9 cellular contexts compared by ENCODE assay signal in genomic region chr19:46954502-46955004, GRCh38.
A peak's percentile ranks its signal among the peaks of the same experiment; 100 is the strongest.
DNase-seq lines count a peak whose midpoint lies in the region; ATAC-seq, FAIRE-seq and TF ChIP-seq lines count a peak whose summit lies in the region.
"Had no signal": no experiment of that assay in that cellular context is flagged by ENCODE, and none has a peak within 500 bp of the region (broad histone marks: within the 10 kb centered on the region; RNA-seq: fewer than 3 reads in every experiment).

No MANE protein-coding gene starts in this region.

- no peaks in the 10 kb centered on the region for H3K9me3 Mint-ChIP-seq in stimulated activated naive CD8-positive, alpha-beta T cell treated with anti-CD3 and anti-CD28 coated beads, Interleukin-15, Interleukin-2, amounts not matched to agents 100 ng/mL and 50 ng/mL, for 24 hours
- peaks cover 3% of the 10 kb centered on the region for H3K9me3 Mint-ChIP-seq in T-helper 2 cell treated with Interferon-gamma antibody and Interleukin-4, amounts not matched to agents 5 μg/mL and 100 μg/mL, for 36 hours

- H3K9me3 ChIP-seq in HepG2 (ENCODE audit: low read length) = no peaks in the 10 kb centered on the region
- H3K9me3 ChIP-seq in vagina = no peaks in the 10 kb centered on the region
- H3K9me3 ChIP-seq: ovary had no signal

- CTCF ChIA-PET in HepG2 (lab: Yijun Ruan, JAX; ENCODE audit: low intra/inter-chr PET ratio, low total read pairs) = no interaction called here

- H3K27me3 ChIP-seq in HepG2 (ENCODE audit: control insufficient read depth in 1 of 2, insufficient read depth in 2 of 2, low read length in 2 of 2) (no peaks in the 10 kb centered on the region), vagina (no peaks in the 10 kb centered on the region)
- H3K27me3 ChIP-seq: ovary had no signal

- H3K4me1 ChIP-seq in HepG2 (ENCODE audit: insufficient read depth, low read length) (peaks cover 96% of the 10 kb centered on the region), vagina (peaks cover 72% of the 10 kb centered on the region)

- intact Hi-C loops in HepG2 (cut with micrococcal nuclease; ENCODE audit: unreplicated experiment) = loop anchor here (1.0 to 5.0 kb wide), 2 partner anchors 30 to 97 kb away; no protein-coding TSS in a partner anchor
- intact Hi-C loops in vagina (cut with DNase I) = no loop called here

- no peaks in the 10 kb centered on the region for H4K20me1 ChIP-seq in HepG2 (ENCODE audit: insufficient read depth, low read length)

- H2AFZ ChIP-seq in HepG2 (ENCODE audit: low read length) = no peak overlapping the region

- H3K4me1 Mint-ChIP-seq in stimulated activated naive CD8-positive, alpha-beta T cell treated with anti-CD3 and anti-CD28 coated beads, Interleukin-15, Interleukin-2, amounts not matched to agents 100 ng/mL and 50 ng/mL, for 24 hours (ENCODE audit: low read depth) = peaks cover 73% of the 10 kb centered on the region
- H3K4me1 Mint-ChIP-seq in T-helper 2 cell treated with Interferon-gamma antibody and Interleukin-4, amounts not matched to agents 5 μg/mL and 100 μg/mL, for 36 hours (ENCODE audit: low read depth) = peaks cover 75% of the 10 kb centered on the region

- H3K27ac ChIP-seq in HepG2 (ENCODE audit: extremely low read length, insufficient read depth, low read length) = peak overlapping the region; percentile 99
- peak overlapping the region; percentile 25 for H3K27ac ChIP-seq in vagina
- H3K27ac ChIP-seq: ovary had no signal

- peak overlapping the region; percentile 86 for H3K4me3 Mint-ChIP-seq in stimulated activated naive CD8-positive, alpha-beta T cell treated with anti-CD3 and anti-CD28 coated beads, Interleukin-15, Interleukin-2, amounts not matched to agents 100 ng/mL and 50 ng/mL, for 24 hours
- H3K4me3 Mint-ChIP-seq in T-helper 2 cell treated with Interferon-gamma antibody and Interleukin-4, amounts not matched to agents 5 μg/mL and 100 μg/mL, for 36 hours = peak overlapping the region; percentile 89

- peaks cover 2 to 9% of the 10 kb centered on the region in 2 experiments; a peak in 1 of 5 replicates for H3K36me3 ChIP-seq in HepG2 (replicated peaks in 1 of 2; ENCODE audit: control insufficient read depth in 1 of 2, insufficient read depth in 2 of 2, low read length in 2 of 2)
- no peaks in the 10 kb centered on the region for H3K36me3 ChIP-seq in vagina
- H3K36me3 ChIP-seq: ovary had no signal

- in situ Hi-C loops in HepG2 (cut with HindIII; ENCODE audit: extremely low pct_ligation_motif_present, low pct_unique_long_range_greater_than_20kb) = no loop called here

- POLR2A ChIA-PET in HepG2 (lab: Yijun Ruan, JAX) = interaction anchor here (0.9 to 2.9 kb wide), 13 partner anchors 9 to 98 kb away, joined by 3 to 28 read pairs (median 6); no protein-coding TSS in a partner anchor

- H3K4me3 ChIP-seq in HepG2 (replicated peaks in 1 of 3; ENCODE audit: insufficient read depth in 1 of 3, low read depth in 2 of 3, low read length in 3 of 3) (peak overlapping the region; percentile 7 to 61 (median 25); a peak in 4 of 6 replicates), vagina (no peak overlapping the region)
- H3K4me3 ChIP-seq: ovary had no signal

- no TSS peak for BruUV-seq in HepG2 (replicated peaks; lab: Mats Ljungman, UMichigan)

- DNase-seq in stimulated activated naive CD8-positive, alpha-beta T cell treated with anti-CD3 and anti-CD28 coated beads, Interleukin-15, Interleukin-2, amounts not matched to agents 100 U/mL and 50 U/mL, for 24 hours = no peak
- no peak for DNase-seq in T-helper 2 cell treated with Interferon-gamma antibody and Interleukin-4, amounts not matched to agents 5 μg/mL and 100 μg/mL, for 36 hours (ENCODE audit: low spot score)
- peak; percentile 92 for DNase-seq in HepG2 (ENCODE audit: low spot score)
- no peak for DNase-seq in vagina (ENCODE audit: extremely low spot score in 2 of 2)
- no peak for DNase-seq in DMS153 (lab: John Stamatoyannopoulos, UW)
- no peak for DNase-seq in stimulated activated naive CD4-positive, alpha-beta T cell treated with Interleukin-2 at 50 U/mL for 16 hours (lab: John Stamatoyannopoulos, UW)
- DNase-seq in glomerular visceral epithelial cell (ENCODE audit: extremely low spot score) = no peak
- DNase-seq: ovary had no signal

- TF ChIP-seq CTCF in HepG2 (CRISPR knock-in tag; IDR thresholded peaks at IDR 0.05) (no peak), vagina (IDR thresholded peaks at IDR 0.05) (no peak)

- no peak for TF ChIP-seq RAD21 in HepG2 (CRISPR knock-in tag; IDR thresholded peaks at IDR 0.05)

- 0% methylated on average over 7 of the region's 7 CpGs for WGBS in HepG2 (ENCODE audit: low lambda C conversion rate)

- H3K27ac Mint-ChIP-seq in stimulated activated naive CD8-positive, alpha-beta T cell treated with anti-CD3 and anti-CD28 coated beads, Interleukin-15, Interleukin-2, amounts not matched to agents 100 ng/mL and 50 ng/mL, for 24 hours = peak overlapping the region; percentile 91
- peak overlapping the region; percentile 98 for H3K27ac Mint-ChIP-seq in T-helper 2 cell treated with Interferon-gamma antibody and Interleukin-4, amounts not matched to agents 5 μg/mL and 100 μg/mL, for 36 hours

- peak; percentile 68 to 80; a peak in 2 of 4 replicates for TF ChIP-seq EP300 in HepG2 (IDR thresholded peaks at IDR 0.05; ENCODE audit: low read depth in 2 of 2, low read length in 2 of 2)
- TF ChIP-seq EP300 in HepG2 (CRISPR knock-in tag; IDR thresholded peaks at IDR 0.05; ENCODE audit: borderline replicate concordance) = no peak

- no peak for ATAC-seq in stimulated activated naive CD8-positive, alpha-beta T cell treated with anti-CD3 and anti-CD28 coated beads, Interleukin-15, Interleukin-2, amounts not matched to agents 100 U/mL and 50 U/mL, for 24 hours
- peak; percentile 79 for ATAC-seq in HepG2

- TF ChIP-seq POLR2A in HepG2 (IDR thresholded peaks at IDR 0.05; ENCODE audit: insufficient read depth in 1 of 2, low read depth in 2 of 2, low read length in 2 of 2) = no peak; a peak in 1 of 4 replicates
- TF ChIP-seq POLR2A in vagina (IDR thresholded peaks at IDR 0.05) = no peak

- no peaks in the 10 kb centered on the region for H3K27me3 Mint-ChIP-seq in stimulated activated naive CD8-positive, alpha-beta T cell treated with anti-CD3 and anti-CD28 coated beads, Interleukin-15, Interleukin-2, amounts not matched to agents 100 ng/mL and 50 ng/mL, for 24 hours
- no peaks in the 10 kb centered on the region for H3K27me3 Mint-ChIP-seq in T-helper 2 cell treated with Interferon-gamma antibody and Interleukin-4, amounts not matched to agents 5 μg/mL and 100 μg/mL, for 36 hours (ENCODE audit: low read depth)

- peak; percentile 88 for FAIRE-seq in HepG2 (lab: Jason Lieb, UNC)

- H3K79me2 ChIP-seq in HepG2 (ENCODE audit: insufficient read depth, low read length) = peaks cover 50% of the 10 kb centered on the region

- H3K9ac ChIP-seq in HepG2 (ENCODE audit: insufficient read depth, low read depth, low read length) = peak overlapping the region; percentile 81

- peak overlapping the region; percentile 88 for H3K4me2 ChIP-seq in HepG2 (ENCODE audit: low read depth, low read length)

- no peaks in the 10 kb centered on the region for H3K36me3 Mint-ChIP-seq in stimulated activated naive CD8-positive, alpha-beta T cell treated with anti-CD3 and anti-CD28 coated beads, Interleukin-15, Interleukin-2, amounts not matched to agents 100 ng/mL and 50 ng/mL, for 24 hours (ENCODE audit: low read depth)
- H3K36me3 Mint-ChIP-seq in T-helper 2 cell treated with Interferon-gamma antibody and Interleukin-4, amounts not matched to agents 5 μg/mL and 100 μg/mL, for 36 hours (ENCODE audit: low read depth) = peaks cover 43% of the 10 kb centered on the region

TF ChIP-seq in HepG2, 621 proteins besides CTCF, POLR2A, EP300 and RAD21 (continues in another document):
- TF ChIP-seq TCF7 (IDR thresholded peaks at IDR 0.05; ENCODE audit: low read depth) (peak; percentile 52), ZBTB2 (CRISPR knock-in tag; IDR thresholded peaks at IDR 0.05; ENCODE audit: low read depth) (no peak), ZNF317 (CRISPR knock-in tag; IDR thresholded peaks at IDR 0.05) (no peak), ARNT2 (CRISPR knock-in tag; IDR thresholded peaks at IDR 0.05; ENCODE audit: low read depth) (peak; percentile 68; the same call in 1 of the 2 replicates), ZBTB34 (CRISPR knock-in tag; IDR thresholded peaks at IDR 0.05) (peak; percentile 61; the same call in 1 of the 2 replicates), ZNF619 (CRISPR knock-in tag; IDR thresholded peaks at IDR 0.05) (no peak), ZNF331 (CRISPR knock-in tag; IDR thresholded peaks at IDR 0.05) (0 out of 2 replicates have a peak, but pooled peaks have one; percentile 14)

Comparison
In these comparisons a context has a peak if more than half of its experiments do, and no peak if none do; other contexts are left out.
1. H3K4me3 ChIP-seq: peak in HepG2 (3 of 3); none in vagina (0 of 2).